17 cellular contexts compared by ENCODE assay signal in genomic region chr11:126461096-126461440, GRCh38.
A peak's percentile ranks its signal among the peaks of the same experiment; 100 is the strongest.
DNase-seq lines count a peak whose midpoint lies in the region; ATAC-seq and TF ChIP-seq lines count a peak whose summit lies in the region.
"Had no signal": no experiment of that assay in that cellular context is flagged by ENCODE, and none has a peak within 500 bp of the region (broad histone marks: within the 10 kb centered on the region; RNA-seq: fewer than 3 reads in every experiment).

No MANE protein-coding gene starts in this region.

- H3K36me3 ChIP-seq in BLaER1 = no peaks in the 10 kb centered on the region
- H3K36me3 ChIP-seq in BLaER1 treated with 17β-estradiol and CSF1 and Interleukin-3, amounts not matched to agents 10 nM and 100 nM = no peaks in the 10 kb centered on the region
- H3K36me3 ChIP-seq in neuronal stem cell (replicated peaks in 1 of 2; ENCODE audit: control insufficient read depth in 2 of 2, insufficient read depth in 2 of 2, low read length in 2 of 2) = no peaks in the 10 kb centered on the region

- H2BK15ac ChIP-seq in neuronal stem cell (ENCODE audit: low read length) = peak overlapping the region; percentile 87

- H2BK120ac ChIP-seq in neuronal stem cell (ENCODE audit: low read depth, low read length) = peak overlapping the region; percentile 63

- H3K27ac ChIP-seq in BLaER1 (0 out of 2 replicates have a peak overlapping the region, but pooled peaks have one; percentile 32), neuronal stem cell (replicated peaks; ENCODE audit: low read length) (no peak overlapping the region)
- H3K27ac ChIP-seq in BLaER1 treated with 17β-estradiol and CSF1 and Interleukin-3, amounts not matched to agents 10 nM and 100 nM = peak overlapping the region in 1 of 11 experiments; percentile 28; a peak in 2 of 22 replicates

- no peaks in the 10 kb centered on the region for H3K4me1 Mint-ChIP-seq in endothelial cell (ENCODE audit: unreplicated experiment)

- no peak overlapping the region for H3K4me3 Mint-ChIP-seq in endothelial cell (ENCODE audit: unreplicated experiment)
- H3K4me3 Mint-ChIP-seq: CD14-positive monocyte; CD4-positive, alpha-beta T cell; CD8-positive, alpha-beta memory T cell; GM23338; H9 had no signal

- H3K27ac Mint-ChIP-seq in endothelial cell (ENCODE audit: unreplicated experiment) = no peak overlapping the region
- H3K27ac Mint-ChIP-seq: CD4-positive, alpha-beta T cell; CD8-positive, alpha-beta memory T cell; GM23338; H9 had no signal

- H3K27me3 ChIP-seq in BLaER1 (no peaks in the 10 kb centered on the region), neuronal stem cell (ENCODE audit: control insufficient read depth in 3 of 3, insufficient read depth in 3 of 3, low read depth in 1 of 3, low read length in 3 of 3) (peaks cover 0 to 34% (median 0%) of the 10 kb centered on the region in 3 experiments)
- H3K27me3 ChIP-seq in BLaER1 treated with 17β-estradiol and CSF1 and Interleukin-3, amounts not matched to agents 10 nM and 100 nM = peaks cover 0 to 3% (median 0%) of the 10 kb centered on the region in 11 experiments; a peak in 2 of 22 replicates

- peaks cover 4% of the 10 kb centered on the region for H3K27me3 Mint-ChIP-seq in endothelial cell (ENCODE audit: unreplicated experiment)
- H3K27me3 Mint-ChIP-seq: CD4-positive, alpha-beta T cell had no signal

- H3K9ac ChIP-seq in BLaER1 = no peak overlapping the region
- H3K9ac ChIP-seq in BLaER1 treated with 17β-estradiol and CSF1 and Interleukin-3, amounts not matched to agents 10 nM and 100 nM = 0 out of 22 replicates have a peak overlapping the region, but pooled peaks of 1 of the 11 experiments have one; percentile 7
- no peak overlapping the region for H3K9ac ChIP-seq in neuronal stem cell (ENCODE audit: low read depth, low read length, poor library complexity)

- TF ChIP-seq CTCF in endothelial cell (IDR thresholded peaks at IDR 0.05; ENCODE audit: unreplicated experiment) = no peak

- peak overlapping the region; percentile 86 for H3K23ac ChIP-seq in neuronal stem cell (ENCODE audit: low read depth, low read length, poor library complexity)

- H3K79me1 ChIP-seq in neuronal stem cell (ENCODE audit: low read depth, low read length) = peaks cover 3% of the 10 kb centered on the region

- H4K91ac ChIP-seq in neuronal stem cell (ENCODE audit: low read depth, low read length, poor library complexity) = no peak overlapping the region

- no peak overlapping the region for H2AK5ac ChIP-seq in neuronal stem cell (ENCODE audit: low read depth, low read length)

- peaks cover 93% of the 10 kb centered on the region for H3K4me1 ChIP-seq in BLaER1
- H3K4me1 ChIP-seq in BLaER1 treated with 17β-estradiol and CSF1 and Interleukin-3, amounts not matched to agents 10 nM and 100 nM = peaks cover 53 to 92% (median 85%) of the 10 kb centered on the region in 10 experiments
- peaks cover 0 to 4% of the 10 kb centered on the region in 2 donors for H3K4me1 ChIP-seq in neuronal stem cell (ENCODE audit: control insufficient read depth in 2 of 2, insufficient read depth in 1 of 2, low read depth in 1 of 2, low read length in 2 of 2)

- H3K9me3 Mint-ChIP-seq in endothelial cell (ENCODE audit: unreplicated experiment) = no peaks in the 10 kb centered on the region
- H3K9me3 Mint-ChIP-seq: CD4-positive, alpha-beta T cell; CD8-positive, alpha-beta memory T cell had no signal

- WGBS in neuronal stem cell (ENCODE audit: extremely low coverage in 2 of 2, insufficient read length in 2 of 2, insufficient replicate concordance in 1 of 2), 2 donors = no CpG with 5 or more reads among the region's 8 CpGs

- H3K14ac ChIP-seq in neuronal stem cell (ENCODE audit: low read length) = no peak overlapping the region

- no peak overlapping the region for H2AFZ ChIP-seq in neuronal stem cell (ENCODE audit: low read length)
- H2AFZ ChIP-seq: GM23338 had no signal

- H3K4me2 ChIP-seq in BLaER1 (peak overlapping the region; percentile 72), neuronal stem cell (ENCODE audit: insufficient read depth, low read length, poor library complexity, severe bottlenecking) (no peak overlapping the region)
- H3K4me2 ChIP-seq in BLaER1 treated with 17β-estradiol and CSF1 and Interleukin-3, amounts not matched to agents 10 nM and 100 nM = peak overlapping the region in 9 of 11 experiments; percentile 28 to 72 (median 60); a peak in 16 of 22 replicates
- H3K4me2 ChIP-seq: GM23338 had no signal

- no peak for DNase-seq in neuronal stem cell (ENCODE audit: low spot score)
- no peak for DNase-seq in dermis blood vessel endothelial cell
- DNase-seq in endothelial cell (ENCODE audit: low spot score) = no peak
- DNase-seq: CD4-positive, alpha-beta T cell; CD8-positive, alpha-beta memory T cell; DMS 273 treated with DMSO at 0.1 percent for 48 hours; DMS79; EL; GDM1; H9 had no signal

- H3K4ac ChIP-seq in neuronal stem cell (ENCODE audit: low read length) = no peak overlapping the region

- no peak overlapping the region for H3K4me3 ChIP-seq in BLaER1
- no peak overlapping the region for H3K4me3 ChIP-seq in BLaER1 treated with 17β-estradiol and CSF1 and Interleukin-3, amounts not matched to agents 10 nM and 100 nM
- H3K4me3 ChIP-seq in neuronal stem cell (ENCODE audit: low read length in 2 of 2) = no peak overlapping the region
- H3K4me3 ChIP-seq: GM12878, GM23338 had no signal

- peak overlapping the region; percentile 42 for H3K18ac ChIP-seq in neuronal stem cell (ENCODE audit: low read length)

- H3K36me3 Mint-ChIP-seq in endothelial cell (ENCODE audit: low read depth, unreplicated experiment) = no peaks in the 10 kb centered on the region
- H3K36me3 Mint-ChIP-seq: CD14-positive monocyte; CD8-positive, alpha-beta memory T cell had no signal

- H4K8ac ChIP-seq in neuronal stem cell (ENCODE audit: low read depth, low read length) = no peak overlapping the region

- H2BK12ac ChIP-seq in neuronal stem cell (ENCODE audit: low read length) = peak overlapping the region; percentile 30

- H4K20me1 ChIP-seq in BLaER1 = no peaks in the 10 kb centered on the region
- no peaks in the 10 kb centered on the region; a peak in 1 of 22 replicates for H4K20me1 ChIP-seq in BLaER1 treated with 17β-estradiol and CSF1 and Interleukin-3, amounts not matched to agents 10 nM and 100 nM

- no peak for ATAC-seq in GM18520 (IDR thresholded peaks at IDR 0.05; ENCODE audit: unreplicated experiment)
- ATAC-seq: GM12878, GM23338, HCT116 had no signal

- H2BK5ac ChIP-seq in neuronal stem cell (ENCODE audit: low read length) = peak overlapping the region; percentile 32

- H3K9me3 ChIP-seq in BLaER1 (no peaks in the 10 kb centered on the region), neuronal stem cell (replicated peaks in 1 of 2; ENCODE audit: control insufficient read depth in 2 of 2, insufficient read depth in 1 of 2, low read depth in 1 of 2, low read length in 2 of 2) (no peaks in the 10 kb centered on the region)
- no peaks in the 10 kb centered on the region for H3K9me3 ChIP-seq in BLaER1 treated with 17β-estradiol and CSF1 and Interleukin-3, amounts not matched to agents 10 nM and 100 nM (replicated peaks in 1 of 11)
